Comparison of ENCODE assay signal across 1 cellular context in genomic region chr20:63835031-63835858, GRCh38.
TF ChIP-seq lines count a peak whose summit lies in the region.

No MANE protein-coding gene starts in this region.

TF ChIP-seq in WTC11, 78 proteins besides CTCF, POLR2A, EP300 and RAD21 (continued from another document):
- TF ChIP-seq PRDM15 (CRISPR knock-in tag; IDR thresholded peaks at IDR 0.05) = peak; percentile 59
- no peak for TF ChIP-seq ZNF138 (CRISPR knock-in tag; conservative IDR thresholded peaks at IDR 0.05)
- no peak for TF ChIP-seq TP53 (CRISPR knock-in tag; IDR thresholded peaks at IDR 0.05)
- no peak; the same call in 1 of the 2 replicates for TF ChIP-seq MAX (CRISPR knock-in tag; IDR thresholded peaks at IDR 0.05)
